In genomic region chr1:8661185-8662110, GRCh38 we compare ENCODE assay signal across 9 cellular contexts.
A peak's percentile ranks its signal among the peaks of the same experiment; 100 is the strongest.
DNase-seq lines count a peak whose midpoint lies in the region; ATAC-seq lines count a peak whose summit lies in the region.
"Had no signal": no experiment of that assay in that cellular context is flagged by ENCODE, and none has a peak within 500 bp of the region (broad histone marks: within the 10 kb centered on the region; RNA-seq: fewer than 3 reads in every experiment).

No MANE protein-coding gene starts in this region.

- H3K9ac ChIP-seq in iPS-20b (ENCODE audit: low read depth, low read length), result peak overlapping the region; percentile 18; the same call in 1 of the 2 replicates

- no peaks in the 10 kb centered on the region for H3K36me3 Mint-ChIP-seq in activated CD4-positive, alpha-beta T cell treated with anti-CD3 and anti-CD28 coated beads, Interleukin-2, amount 10 ng/mL, durations not matched to agents 7 days and 5 days (ENCODE audit: low read depth)

- H3K27me3 Mint-ChIP-seq in activated CD4-positive, alpha-beta T cell treated with anti-CD3 and anti-CD28 coated beads, Interleukin-2, amount 10 ng/mL, durations not matched to agents 7 days and 5 days, result no peaks in the 10 kb centered on the region

- no peaks in the 10 kb centered on the region for H3K4me1 Mint-ChIP-seq in activated CD4-positive, alpha-beta T cell treated with anti-CD3 and anti-CD28 coated beads, Interleukin-2, amount 10 ng/mL, durations not matched to agents 7 days and 5 days

- H3K4me1 ChIP-seq in iPS-20b (ENCODE audit: insufficient read depth, low read length), result peaks cover 30% of the 10 kb centered on the region

- H3K9me3 Mint-ChIP-seq in activated CD4-positive, alpha-beta T cell treated with anti-CD3 and anti-CD28 coated beads, Interleukin-2, amount 10 ng/mL, durations not matched to agents 7 days and 5 days, result no peaks in the 10 kb centered on the region

- no peak overlapping the region for H3K27ac ChIP-seq in iPS-20b (ENCODE audit: low read length)
- H3K27ac ChIP-seq: C4-2B had no signal

- no peaks in the 10 kb centered on the region for H3K9me3 ChIP-seq in iPS-20b (ENCODE audit: insufficient read depth, low read depth, low read length)

- H3K27ac Mint-ChIP-seq in activated CD4-positive, alpha-beta T cell treated with anti-CD3 and anti-CD28 coated beads, Interleukin-2, amount 10 ng/mL, durations not matched to agents 7 days and 5 days, result no peak overlapping the region

- POLR2A ChIA-PET in activated CD4-positive, alpha-beta T cell treated with anti-CD3 and anti-CD28 coated beads, Interleukin-2, amount 10 ng/mL, durations not matched to agents 7 days and 5 days (lab: Charles Lee), result no interaction called here

- CTCF ChIA-PET in activated CD4-positive, alpha-beta T cell treated with anti-CD3 and anti-CD28 coated beads, Interleukin-2, amount 10 ng/mL, durations not matched to agents 7 days and 5 days (lab: Charles Lee), result interaction anchor here (0.9 to 1.6 kb wide), 4 partner anchors 10 to 100 kb away, joined by 3 to 5 read pairs (median 3); no protein-coding TSS in a partner anchor

- DNase-seq in activated CD4-positive, alpha-beta T cell treated with anti-CD3 and anti-CD28 coated beads for 24 hours (ENCODE audit: low read depth in 2 of 2), result peak; percentile 30 to 34
- DNase-seq in activated CD4-positive, alpha-beta T cell treated with anti-CD3 and anti-CD28 coated beads, Interleukin-2, amount 10 ng/mL, durations not matched to agents 7 days and 5 days, result no peak
- DNase-seq in activated CD4-positive, alpha-beta T cell treated with anti-CD3 and anti-CD28 coated beads, Interleukin-2, amount 50 U/mL, for 48 hours, result peak; percentile 48 to 56
- DNase-seq in stimulated activated CD8-positive, alpha-beta memory T cell treated with anti-CD3 and anti-CD28 coated beads, Interleukin-4, amount 100 ng/mL, for 48 hours, result peak; percentile 55
- DNase-seq in cerebellar nuclear complex (lab: John Stamatoyannopoulos, UW), result no peak

- no peak for ATAC-seq in HG03565 (IDR thresholded peaks at IDR 0.05; ENCODE audit: unreplicated experiment)
- ATAC-seq in HG02852 (IDR thresholded peaks at IDR 0.05; ENCODE audit: unreplicated experiment), result no peak

- no peaks in the 10 kb centered on the region for H3K27me3 ChIP-seq in iPS-20b (ENCODE audit: insufficient read depth, low read length)

- no peak overlapping the region for H3K4me3 Mint-ChIP-seq in activated CD4-positive, alpha-beta T cell treated with anti-CD3 and anti-CD28 coated beads, Interleukin-2, amount 10 ng/mL, durations not matched to agents 7 days and 5 days

- no peak overlapping the region for H3K4me3 ChIP-seq in iPS-20b (ENCODE audit: low read length)

- peaks cover 1% of the 10 kb centered on the region; the same call in 1 of the 2 replicates for H3K36me3 ChIP-seq in iPS-20b (ENCODE audit: insufficient read depth, low read depth, low read length)

Comparison
In these comparisons a context has a peak if more than half of its experiments do, and no peak if none do; other contexts are left out.
1. DNase-seq: peak in activated CD4-positive, alpha-beta T cell treated with anti-CD3 and anti-CD28 coated beads for 24 hours (2 of 2), activated CD4-positive, alpha-beta T cell treated with anti-CD3 and anti-CD28 coated beads, Interleukin-2, amount 50 U/mL, for 48 hours (2 of 2) and stimulated activated CD8-positive, alpha-beta memory T cell treated with anti-CD3 and anti-CD28 coated beads, Interleukin-4, amount 100 ng/mL, for 48 hours (single experiment); none in activated CD4-positive, alpha-beta T cell treated with anti-CD3 and anti-CD28 coated beads, Interleukin-2, amount 10 ng/mL, durations not matched to agents 7 days and 5 days (single experiment) and cerebellar nuclear complex (0 of 2).